ENCODE assay signal across 8 cellular contexts in genomic region chr13:27997904-27998522, GRCh38. TPM values are rescaled to one million over a fixed set of nuclear protein-coding genes. Genes with fewer than 3 reads are reported as not detected.
DNase-seq lines count a peak whose midpoint lies in the region; ATAC-seq and TF ChIP-seq lines count a peak whose summit lies in the region.

No MANE protein-coding gene starts in this region.

- peaks cover 7% of the 10 kb centered on the region for H3K4me1 Mint-ChIP-seq in CD4-positive, alpha-beta T cell (ENCODE audit: low read depth)
- peaks cover 9% of the 10 kb centered on the region for H3K4me1 Mint-ChIP-seq in mesothelial cell of epicardium

- H3K27me3 Mint-ChIP-seq in CD4-positive, alpha-beta T cell, result no peaks in the 10 kb centered on the region
- H3K27me3 Mint-ChIP-seq in mesothelial cell of epicardium (ENCODE audit: low read depth), result peaks cover 20% of the 10 kb centered on the region

- TF ChIP-seq CTCF in CD4-positive, alpha-beta T cell (IDR thresholded peaks at IDR 0.05), result no peak
- peak in 6 of 7 experiments; percentile 21 to 51 (median 43) for TF ChIP-seq CTCF in body of pancreas (IDR thresholded peaks at IDR 0.05)
- no peak for TF ChIP-seq CTCF in mesothelial cell of epicardium (IDR thresholded peaks at IDR 0.05; ENCODE audit: unreplicated experiment)

- POLR2A ChIA-PET in CD4-positive, alpha-beta T cell (lab: Charles Lee), result interaction anchor here (0.9 kb wide), 1 partner anchor 171 kb away, joined by 3 read pairs; no protein-coding TSS in a partner anchor

- no peak for TF ChIP-seq POLR2A in body of pancreas (IDR thresholded peaks at IDR 0.05)

- CTCF ChIA-PET in CD4-positive, alpha-beta T cell (lab: Charles Lee), result no interaction called here

- H3K27ac Mint-ChIP-seq in CD4-positive, alpha-beta T cell, result no peak overlapping the region
- peak overlapping the region; percentile 8 for H3K27ac Mint-ChIP-seq in mesothelial cell of epicardium

- no peaks in the 10 kb centered on the region for H3K36me3 Mint-ChIP-seq in CD4-positive, alpha-beta T cell (ENCODE audit: low read depth)
- H3K36me3 Mint-ChIP-seq in mesothelial cell of epicardium, result no peaks in the 10 kb centered on the region

- no peak overlapping the region for H3K4me3 Mint-ChIP-seq in CD4-positive, alpha-beta T cell
- no peak overlapping the region for H3K4me3 Mint-ChIP-seq in mesothelial cell of epicardium

- no peaks in the 10 kb centered on the region for H3K27me3 ChIP-seq in CD4-positive, alpha-beta T cell (ENCODE audit: control insufficient read depth, insufficient read depth, low read length)
- H3K27me3 ChIP-seq in body of pancreas, result no peaks in the 10 kb centered on the region

- no peak overlapping the region for H3K4me3 ChIP-seq in body of pancreas

- H3K9me3 ChIP-seq in CD4-positive, alpha-beta T cell (ENCODE audit: control insufficient read depth, low read length), result no peaks in the 10 kb centered on the region
- no peaks in the 10 kb centered on the region for H3K9me3 ChIP-seq in body of pancreas

- no peaks in the 10 kb centered on the region for H3K36me3 ChIP-seq in body of pancreas (replicated peaks in 1 of 2; ENCODE audit: insufficient read depth in 1 of 2, low read depth in 2 of 2)

- ATAC-seq in CD4-positive, alpha-beta T cell (ENCODE audit: poor library complexity), result peak; percentile 34
- ATAC-seq in GM21529 (IDR thresholded peaks at IDR 0.05; ENCODE audit: unreplicated experiment) (peak; percentile 78), body of pancreas (peak; percentile 92), GM19397 (IDR thresholded peaks at IDR 0.05; ENCODE audit: unreplicated experiment) (no peak), HG03342 (IDR thresholded peaks at IDR 0.05; ENCODE audit: unreplicated experiment) (no peak), GM18909 (IDR thresholded peaks at IDR 0.05; ENCODE audit: poor library complexity, unreplicated experiment) (no peak)

- no peaks in the 10 kb centered on the region for H3K9me3 Mint-ChIP-seq in CD4-positive, alpha-beta T cell
- H3K9me3 Mint-ChIP-seq in mesothelial cell of epicardium, result no peaks in the 10 kb centered on the region

- intact Hi-C loops in CD4-positive, alpha-beta T cell (cut with DNase I, micrococcal nuclease), result no loop called here
- intact Hi-C loops in body of pancreas (cut with DNase I), result no loop called here

- peaks cover 7% of the 10 kb centered on the region for H3K4me1 ChIP-seq in body of pancreas

- WGBS in body of pancreas, 2 donors, result 10 to 21% methylated on average over 7 of the region's 7 CpGs

- DNase-seq in CD4-positive, alpha-beta T cell, result peak in 2 of 10 experiments; percentile 6 to 11
- DNase-seq in NCI-H69 (lab: John Stamatoyannopoulos, UW) (peak; percentile 20), body of pancreas (peak; percentile 65 to 74 (median 70)), mesothelial cell of epicardium (ENCODE audit: low spot score in 2 of 2, unreplicated experiment in 2 of 2) (no peak)

- no peak overlapping the region for H3K27ac ChIP-seq in CD4-positive, alpha-beta T cell (ENCODE audit: low read depth, low read length)
- no peak overlapping the region for H3K27ac ChIP-seq in body of pancreas

RNA-seq across cellular contexts. Expression of gene URAD, which starts 9.5 kb away (rescaled TPM):
- total RNA-seq in CD4-positive, alpha-beta T cell, result not detected
- total RNA-seq in body of pancreas (not detected), mesothelial cell of epicardium (not detected in 3 replicates)

RNA-seq across cellular contexts. Expression of gene CDX2, which starts 28.9 kb away (rescaled TPM):
- total RNA-seq in CD4-positive, alpha-beta T cell, result not detected
- 1 to 10 TPM; 1.3 to 1.6 TPM for total RNA-seq in body of pancreas
- total RNA-seq in mesothelial cell of epicardium, result 0.05 to 0.16 TPM in 2 of 3 replicates, not detected in the other

Comparison
In these comparisons a context has a peak if more than half of its experiments do, and no peak if none do; other contexts are left out.
1. ATAC-seq: peak in CD4-positive, alpha-beta T cell (single experiment), GM21529 (single experiment) and body of pancreas (single experiment); none in GM19397 (single experiment), HG03342 (single experiment) and GM18909 (single experiment).
2. DNase-seq: peak in NCI-H69 (single experiment) and body of pancreas (4 of 4); none in mesothelial cell of epicardium (0 of 2).
3. CTCF ChIP-seq: peak in body of pancreas (6 of 7); none in CD4-positive, alpha-beta T cell (single experiment) and mesothelial cell of epicardium (single experiment).